16 cellular contexts compared by ENCODE assay signal in genomic region chr2:111663471-111663951, GRCh38.
A peak's percentile ranks its signal among the peaks of the same experiment; 100 is the strongest.
DNase-seq lines count a peak whose midpoint lies in the region; ATAC-seq and TF ChIP-seq lines count a peak whose summit lies in the region.
"Had no signal": no experiment of that assay in that cellular context is flagged by ENCODE, and none has a peak within 500 bp of the region (broad histone marks: within the 10 kb centered on the region; RNA-seq: fewer than 3 reads in every experiment).

No MANE protein-coding gene starts in this region.

- H3K27me3 ChIP-seq in Caco-2 (replicated peaks; ENCODE audit: control insufficient read depth, insufficient read depth, low read length) (no peaks in the 10 kb centered on the region), colonic mucosa (no peaks in the 10 kb centered on the region), mesenchymal stem cell (ENCODE audit: control insufficient read depth in 1 of 2, insufficient read depth in 1 of 2, low read length in 2 of 2) (no peaks in the 10 kb centered on the region)
- H3K27me3 ChIP-seq: right lobe of liver, stomach had no signal

- H2BK120ac ChIP-seq in mesenchymal stem cell (ENCODE audit: low read depth, low read length): peak overlapping the region; percentile 56

- no peak for ATAC-seq in GM18520 (IDR thresholded peaks at IDR 0.05; ENCODE audit: unreplicated experiment)
- ATAC-seq: mucosa of descending colon, right lobe of liver, Right ventricle myocardium inferior had no signal

- H2AFZ ChIP-seq in OCI-LY7 (ENCODE audit: low read length) (peak overlapping the region; percentile 67; the same call in 1 of the 2 replicates), mesenchymal stem cell (ENCODE audit: low read depth, low read length) (no peak overlapping the region)

- no peaks in the 10 kb centered on the region for H3K79me1 ChIP-seq in mesenchymal stem cell (replicated peaks; ENCODE audit: low read length, poor library complexity, severe bottlenecking)

- H3K23ac ChIP-seq in mesenchymal stem cell (ENCODE audit: low read length in 2 of 2): peak overlapping the region in 1 of 2 experiments; percentile 67

- no peak overlapping the region for H3K4me3 ChIP-seq in Caco-2 (ENCODE audit: low read depth, low read length)
- H3K4me3 ChIP-seq in OCI-LY7 (ENCODE audit: low read depth, low read length, poor library complexity, severe bottlenecking): no peak overlapping the region
- no peak overlapping the region for H3K4me3 ChIP-seq in colonic mucosa
- H3K4me3 ChIP-seq in mesenchymal stem cell (ENCODE audit: insufficient read depth in 1 of 2, low read depth in 1 of 2, low read length in 2 of 2): no peak overlapping the region
- H3K4me3 ChIP-seq: mucosa of descending colon, right lobe of liver, stomach had no signal

- H3K4me3 Mint-ChIP-seq in Caco-2 (ENCODE audit: unreplicated experiment): no peak overlapping the region
- H3K4me3 Mint-ChIP-seq: activated B cell treated with CpG ODN at 0.5 μM for 24 hours; CD8-positive, alpha-beta memory T cell had no signal

- peaks cover 7% of the 10 kb centered on the region for H3K36me3 Mint-ChIP-seq in Caco-2 (ENCODE audit: insufficient read depth, unreplicated experiment)
- H3K36me3 Mint-ChIP-seq: CD8-positive, alpha-beta memory T cell had no signal

- no peaks in the 10 kb centered on the region; the same call in 1 of the 2 replicates for H3K36me3 ChIP-seq in Caco-2 (ENCODE audit: control insufficient read depth, insufficient read depth, low read length)
- H3K36me3 ChIP-seq in OCI-LY7 (ENCODE audit: insufficient read depth, low read length): peaks cover 10% of the 10 kb centered on the region; the same call in 1 of the 2 replicates
- no peaks in the 10 kb centered on the region for H3K36me3 ChIP-seq in colonic mucosa
- no peaks in the 10 kb centered on the region for H3K36me3 ChIP-seq in mesenchymal stem cell (ENCODE audit: control insufficient read depth in 1 of 2, insufficient read depth in 2 of 2, low read depth in 1 of 2, low read length in 2 of 2)
- H3K36me3 ChIP-seq: right lobe of liver, stomach had no signal

- peak overlapping the region in 1 of 2 experiments; percentile 86 for H3K4ac ChIP-seq in mesenchymal stem cell (ENCODE audit: low read depth in 1 of 2, low read length in 2 of 2)

- H3K4me1 ChIP-seq in Caco-2 (peaks cover 30% of the 10 kb centered on the region), OCI-LY7 (ENCODE audit: insufficient read depth, low read length, poor library complexity, severe bottlenecking) (peaks cover 41% of the 10 kb centered on the region), colonic mucosa (no peaks in the 10 kb centered on the region), mesenchymal stem cell (ENCODE audit: control insufficient read depth, insufficient read depth, low read depth, low read length) (peaks cover 22% of the 10 kb centered on the region)

- peak overlapping the region; percentile 7 to 71 for H3K18ac ChIP-seq in mesenchymal stem cell (ENCODE audit: low read depth in 1 of 2, low read length in 2 of 2)

- H3K9me3 Mint-ChIP-seq in Caco-2 (ENCODE audit: unreplicated experiment): no peaks in the 10 kb centered on the region
- H3K9me3 Mint-ChIP-seq: activated B cell treated with CpG ODN at 0.5 μM for 24 hours; activated T-cell treated with anti-CD3 and anti-CD28 coated beads, Interleukin-2, amount 50 U/mL, for 72 hours had no signal

- BruUV-seq in Caco-2 (replicated peaks; lab: Mats Ljungman, UMichigan) (no TSS peak), OCI-LY7 (replicated peaks; lab: Mats Ljungman, UMichigan) (no TSS peak)

- no peak overlapping the region for H2BK5ac ChIP-seq in mesenchymal stem cell (ENCODE audit: low read depth, low read length, poor library complexity, severe bottlenecking)

- H3K27ac ChIP-seq in OCI-LY7 (ENCODE audit: low read depth, low read length, poor library complexity, severe bottlenecking) (no peak overlapping the region), colonic mucosa (no peak overlapping the region), mesenchymal stem cell (ENCODE audit: low read length, poor library complexity, severe bottlenecking) (no peak overlapping the region)
- H3K27ac ChIP-seq: right lobe of liver, stomach had no signal

- H3K9me3 ChIP-seq in Caco-2 (no peaks in the 10 kb centered on the region), OCI-LY7 (ENCODE audit: low read length) (peaks cover 14% of the 10 kb centered on the region; the same call in 1 of the 2 replicates), colonic mucosa (no peaks in the 10 kb centered on the region), mesenchymal stem cell (ENCODE audit: control insufficient read depth, low read length) (no peaks in the 10 kb centered on the region)
- H3K9me3 ChIP-seq: mucosa of descending colon, right lobe of liver, stomach had no signal

- H3K4me2 ChIP-seq in OCI-LY7 (ENCODE audit: low read length) (peak overlapping the region; percentile 4), mesenchymal stem cell (ENCODE audit: low read length, poor library complexity, severe bottlenecking) (no peak overlapping the region)

- H3K9me2 ChIP-seq in OCI-LY7 (ENCODE audit: insufficient read depth, low read length): no peaks in the 10 kb centered on the region

- peak; percentile 52 to 57 for DNase-seq in Caco-2
- no peak for DNase-seq in OCI-LY7 (ENCODE audit: low spot score)
- peak; percentile 13 for DNase-seq in colonic mucosa
- DNase-seq in mesenchymal stem cell: peak; percentile 64
- DNase-seq in activated T-cell treated with anti-CD3 and anti-CD28 coated beads for 4 hours: no peak
- DNase-seq in posterior cingulate gyrus: no peak
- DNase-seq in cardiac septum (ENCODE audit: low spot score): no peak
- DNase-seq: activated B cell treated with CpG ODN at 0.5 μM for 24 hours; CD8-positive, alpha-beta memory T cell; Kasumi-1; mucosa of descending colon; stomach had no signal

- H3K9ac ChIP-seq in colonic mucosa (ENCODE audit: low read depth in 2 of 2, low read length in 2 of 2): no peak overlapping the region
- peak overlapping the region; percentile 66 for H3K9ac ChIP-seq in mesenchymal stem cell (ENCODE audit: low read length)

- no peaks in the 10 kb centered on the region for H4K20me1 ChIP-seq in OCI-LY7 (ENCODE audit: insufficient read depth, low read length)

- TF ChIP-seq CTCF in Caco-2 (IDR thresholded peaks at IDR 0.05; ENCODE audit: insufficient read depth in 1 of 2, low read depth in 1 of 2, low read length in 1 of 2, severe bottlenecking in 1 of 2, unreplicated experiment in 1 of 2) (peak; percentile 29 to 30), OCI-LY7 (conservative IDR thresholded peaks at IDR 0.05; ENCODE audit: low read length) (no peak), colonic mucosa (IDR thresholded peaks at IDR 0.05) (no peak)

- peak overlapping the region; percentile 62 for H2AK5ac ChIP-seq in mesenchymal stem cell (ENCODE audit: low read length, severe bottlenecking)

- H2BK12ac ChIP-seq in mesenchymal stem cell (ENCODE audit: low read length in 2 of 2): peak overlapping the region; percentile 96 to 97

- POLR2A ChIA-PET in Caco-2 (lab: Charles Lee): no interaction called here
- POLR2A ChIA-PET in OCI-LY7 (lab: Charles Lee): no interaction called here

- peak overlapping the region; percentile 54 for H2BK15ac ChIP-seq in mesenchymal stem cell (ENCODE audit: low read depth, poor library complexity, severe bottlenecking)

- intact Hi-C loops in Caco-2 (cut with micrococcal nuclease; ENCODE audit: unreplicated experiment): loop anchor here (5.0 kb wide), 1 partner anchor 181 kb away; no protein-coding TSS in a partner anchor
- intact Hi-C loops in OCI-LY7 (cut with micrococcal nuclease; ENCODE audit: unreplicated experiment): no loop called here
- intact Hi-C loops in colonic mucosa (cut with DNase I): no loop called here
- intact Hi-C loops in posterior cingulate gyrus (cut with DNase I): no loop called here
- intact Hi-C loops in cardiac septum (cut with DNase I): loop anchor here (10.0 kb wide), 1 partner anchor 849 kb away; no protein-coding TSS in a partner anchor

- WGBS in mesenchymal stem cell: 36% methylated on average over 9 of the region's 9 CpGs

- peak overlapping the region; percentile 39 for H3K27ac Mint-ChIP-seq in Caco-2 (ENCODE audit: unreplicated experiment)
- H3K27ac Mint-ChIP-seq: activated B cell treated with CpG ODN at 0.5 μM for 24 hours; activated T-cell treated with anti-CD3 and anti-CD28 coated beads, Interleukin-2, amount 50 U/mL, for 72 hours; CD8-positive, alpha-beta memory T cell had no signal

- CTCF ChIA-PET in Caco-2 (lab: Charles Lee) (no interaction called here), OCI-LY7 (lab: Charles Lee; ENCODE audit: unreplicated experiment) (no interaction called here)

- H4K8ac ChIP-seq in mesenchymal stem cell (ENCODE audit: low read length): peak overlapping the region; percentile 68

- peaks cover 29% of the 10 kb centered on the region for H3K4me1 Mint-ChIP-seq in Caco-2 (ENCODE audit: low read depth, unreplicated experiment)

- no peaks in the 10 kb centered on the region for H3K27me3 Mint-ChIP-seq in Caco-2 (ENCODE audit: insufficient read depth, unreplicated experiment)
- H3K27me3 Mint-ChIP-seq: activated B cell treated with CpG ODN at 0.5 μM for 24 hours had no signal

- no peaks in the 10 kb centered on the region for H3K79me2 ChIP-seq in OCI-LY7 (ENCODE audit: insufficient read depth, low read depth, low read length)

- H4K91ac ChIP-seq in mesenchymal stem cell (ENCODE audit: low read length): peak overlapping the region; percentile 57

- peak overlapping the region in 1 of 2 experiments; percentile 69 for H3K14ac ChIP-seq in mesenchymal stem cell (ENCODE audit: low read length in 2 of 2)

Comparison
In these comparisons a context has a peak if more than half of its experiments do, and no peak if none do; other contexts are left out.
1. DNase-seq: peak in Caco-2 (2 of 2), colonic mucosa (single experiment) and mesenchymal stem cell (single experiment); none in OCI-LY7 (single experiment), activated T-cell treated with anti-CD3 and anti-CD28 coated beads for 4 hours (single experiment), posterior cingulate gyrus (0 of 10) and cardiac septum (single experiment).
2. CTCF ChIP-seq: peak in Caco-2 (2 of 2); none in OCI-LY7 (single experiment) and colonic mucosa (single experiment).
3. intact Hi-C loops: an anchor here in Caco-2 (5.0 kb wide) and cardiac septum (10.0 kb wide); none called in OCI-LY7, colonic mucosa and posterior cingulate gyrus.